ENCODE assay signal across 8 cellular contexts in genomic region chr2:72887032-72887835, GRCh38. TPM values are rescaled to one million over a fixed set of nuclear protein-coding genes. Genes with fewer than 3 reads are reported as not detected.
DNase-seq lines count a peak whose midpoint lies in the region; FAIRE-seq and TF ChIP-seq lines count a peak whose summit lies in the region.

Gene SPR, plus strand, starts transcription at chr2:72887408. Its CDS starts 25 bp downstream, at chr2:72887433.

- intact Hi-C loops in left ventricle myocardium inferior (cut with micrococcal nuclease) (no loop called here), posterior vena cava (cut with DNase I) (no loop called here)

- H3K27me3 ChIP-seq in GM06990 (replicated peaks; ENCODE audit: control insufficient read depth, insufficient read depth, low read length) = no peaks in the 10 kb centered on the region
- H3K27me3 ChIP-seq in left ventricle myocardium inferior (ENCODE audit: low read depth) = no peaks in the 10 kb centered on the region

- H3K4me3 ChIP-seq in GM06990 (replicated peaks; ENCODE audit: low read depth, low read length) = peak within 1 kb of the TSS; percentile 62
- H3K4me3 ChIP-seq in left ventricle myocardium inferior = peak within 1 kb of the TSS; percentile 83

- no peaks in the 10 kb centered on the region for H3K9me3 ChIP-seq in left ventricle myocardium inferior (replicated peaks)

- FAIRE-seq in H54 (lab: Jason Lieb, UNC) = no peak

- H3K4me1 ChIP-seq in left ventricle myocardium inferior = peaks cover 39% of the 10 kb centered on the region

- H3K36me3 ChIP-seq in GM06990 (ENCODE audit: control insufficient read depth, insufficient read depth, low read length) (no peaks in the 10 kb centered on the region), left ventricle myocardium inferior (peaks cover 21% of the 10 kb centered on the region)

- DNase-seq in GM06990 (ENCODE audit: extremely low read depth, insufficient read length) = peak; percentile 65
- peak; percentile 77 for DNase-seq in H54 (ENCODE audit: insufficient read length, low spot score)
- DNase-seq in M059J (ENCODE audit: low read depth) = peak; percentile 76
- DNase-seq in SW480 (ENCODE audit: low spot score) = peak; percentile 78
- DNase-seq in amygdala (lab: John Stamatoyannopoulos, UW) = peak in 46 of 56 donors; percentile 19 to 77 (median 60)
- peak; percentile 85 for DNase-seq in left ventricle myocardium inferior
- DNase-seq in posterior vena cava (ENCODE audit: low spot score) = peak; percentile 93
- no peak for DNase-seq in NAMALWA (ENCODE audit: low spot score)

- H3K27ac ChIP-seq in left ventricle myocardium inferior (replicated peaks) = peak within 1 kb of the TSS; percentile 93

- TF ChIP-seq CTCF in GM06990 (IDR thresholded peaks at IDR 0.05; ENCODE audit: insufficient read depth, low read length, poor library complexity, severe bottlenecking) (no peak), left ventricle myocardium inferior (IDR thresholded peaks at IDR 0.05; ENCODE audit: borderline replicate concordance) (no peak)

- TF ChIP-seq POLR2A in H54 (IDR thresholded peaks at IDR 0.05; ENCODE audit: low read depth, low read length) = peak; percentile 59

RNA-seq across cellular contexts. Expression of gene SPR, which starts in this region (rescaled TPM):
- total RNA-seq in M059J (2014; rRNA removed; shearing (Covaris generic)) = 24.6 and 29.9 TPM in 2 replicates
- 53.5 TPM for total RNA-seq in left ventricle myocardium inferior
- 10 to 100 TPM; 14.3 to 15.7 TPM for total RNA-seq in posterior vena cava
